In genomic region chr19:31286491-31286890, GRCh38 we compare ENCODE assay signal across 15 cellular contexts.
"Had no signal": no experiment of that assay in that cellular context is flagged by ENCODE, and none has a peak within 500 bp of the region (broad histone marks: within the 10 kb centered on the region; RNA-seq: fewer than 3 reads in every experiment).

No MANE protein-coding gene starts in this region.

- H3K27me3 Mint-ChIP-seq: activated CD4-positive, alpha-beta T cell treated with anti-CD3 and anti-CD28 coated beads, Interleukin-2, amount 10 ng/mL, durations not matched to agents 7 days and 5 days; activated naive CD4-positive, alpha-beta T cell treated with anti-CD3 and anti-CD28 coated beads, Interleukin-2, amount 50 U/mL, for 24 hours had no signal

- H3K27me3 ChIP-seq: foreskin keratinocyte, stomach had no signal

- H3K36me3 ChIP-seq: prostate gland, stomach, thoracic aorta had no signal

- H3K27ac Mint-ChIP-seq: activated CD4-positive, alpha-beta T cell treated with anti-CD3 and anti-CD28 coated beads, Interleukin-2, amount 10 ng/mL, durations not matched to agents 7 days and 5 days; T-helper 17 cell had no signal

- H3K4me1 Mint-ChIP-seq: activated CD4-positive, alpha-beta T cell treated with anti-CD3 and anti-CD28 coated beads, Interleukin-2, amount 10 ng/mL, durations not matched to agents 7 days and 5 days had no signal

- H3K9me3 ChIP-seq: prostate gland, stomach, thoracic aorta had no signal

- H3K9me3 Mint-ChIP-seq: activated CD4-positive, alpha-beta T cell treated with anti-CD3 and anti-CD28 coated beads, Interleukin-2, amount 10 ng/mL, durations not matched to agents 7 days and 5 days; activated naive CD4-positive, alpha-beta T cell treated with anti-CD3 and anti-CD28 coated beads, Interleukin-2, amount 50 U/mL, for 24 hours; brain had no signal

- H3K27ac ChIP-seq: foreskin keratinocyte, prostate gland, thoracic aorta had no signal

- H3K4me3 Mint-ChIP-seq: activated CD4-positive, alpha-beta T cell treated with anti-CD3 and anti-CD28 coated beads, Interleukin-2, amount 10 ng/mL, durations not matched to agents 7 days and 5 days; activated naive CD4-positive, alpha-beta T cell treated with anti-CD3 and anti-CD28 coated beads, Interleukin-2, amount 50 U/mL, for 24 hours; T-helper 17 cell had no signal

- ATAC-seq: esophagus mucosa, foreskin keratinocyte, left lobe of liver, T-helper 17 cell had no signal

- H3K4me3 ChIP-seq: prostate gland, stomach, thoracic aorta had no signal

- H3K4me1 ChIP-seq: foreskin keratinocyte, prostate gland had no signal

- H3K36me3 Mint-ChIP-seq: activated naive CD4-positive, alpha-beta T cell treated with anti-CD3 and anti-CD28 coated beads, Interleukin-2, amount 50 U/mL, for 24 hours; brain had no signal

- DNase-seq: activated CD4-positive, alpha-beta T cell treated with anti-CD3 and anti-CD28 coated beads, Interleukin-2, amount 10 ng/mL, durations not matched to agents 7 days and 5 days; activated CD4-positive, CD25-positive, alpha-beta regulatory T cell; amygdala; cerebellar nuclear complex; foreskin keratinocyte; stimulated activated CD4-positive, alpha-beta T cell treated with anti-CD3 and anti-CD28 coated beads, Interleukin-15, amount 100 ng/mL, for 24 hours; stimulated activated CD4-positive, alpha-beta T cell treated with anti-CD3 and anti-CD28 coated beads, Interleukin-4, amount 100 ng/mL, for 4 hours; stomach; T-helper 17 cell had no signal
